8 cellular contexts compared by ENCODE assay signal in genomic region chr1:43945898-43946243, GRCh38. TPM values are rescaled to one million over a fixed set of nuclear protein-coding genes. Genes with fewer than 3 reads are reported as not detected.
DNase-seq lines count a peak whose midpoint lies in the region; TF ChIP-seq lines count a peak whose summit lies in the region.

No MANE protein-coding gene starts in this region.

- H3K36me3 ChIP-seq in GM06990 (ENCODE audit: control insufficient read depth, insufficient read depth, low read length): peaks cover 6% of the 10 kb centered on the region
- H3K36me3 ChIP-seq in esophagus muscularis mucosa: peaks cover 0 to 19% (median 16%) of the 10 kb centered on the region in 4 donors
- no peaks in the 10 kb centered on the region for H3K36me3 ChIP-seq in prostate gland

- H3K4me1 ChIP-seq in esophagus muscularis mucosa (peaks cover 33 to 52% (median 46%) of the 10 kb centered on the region in 4 donors), prostate gland (replicated peaks) (peaks cover 17% of the 10 kb centered on the region)

- POLR2A ChIA-PET in RWPE1 (lab: Yijun Ruan, JAX; ENCODE audit: low non-redundant PET): interaction anchor here (0.7 kb wide), 1 partner anchor 409 kb away, joined by 6 read pairs; no protein-coding TSS in a partner anchor

- TF ChIP-seq CTCF in GM06990 (IDR thresholded peaks at IDR 0.05; ENCODE audit: insufficient read depth, low read length, poor library complexity, severe bottlenecking) (no peak), RWPE1 (conservative IDR thresholded peaks at IDR 0.05; ENCODE audit: low read depth) (no peak), esophagus muscularis mucosa (IDR thresholded peaks at IDR 0.05) (no peak), prostate gland (IDR thresholded peaks at IDR 0.05) (no peak)

- WGBS in esophagus muscularis mucosa: 3% methylated on average over 2 of the region's 2 CpGs
- 0% methylated on average over 2 of the region's 2 CpGs for WGBS in prostate gland

- DNase-seq in GM06990 (ENCODE audit: extremely low read depth, insufficient read length): no peak
- no peak for DNase-seq in RWPE1 (ENCODE audit: low spot score)
- no peak for DNase-seq in esophagus muscularis mucosa (ENCODE audit: extremely low spot score)
- no peak for DNase-seq in prostate gland (ENCODE audit: low spot score)
- no peak for DNase-seq in hepatic stellate cell (ENCODE audit: low spot score)
- DNase-seq in effector CD4-positive, alpha-beta T cell: no peak
- DNase-seq in iPS-NIHi7 (ENCODE audit: extremely low spot score): no peak
- no peak for DNase-seq in SKM-1 (lab: John Stamatoyannopoulos, UW; ENCODE audit: unreplicated experiment)

- CTCF ChIA-PET in RWPE1 (lab: Yijun Ruan, JAX): interaction anchor here (0.7 to 3.7 kb wide), 6 partner anchors 9 to 59 kb away, joined by 3 to 20 read pairs (median 4); partner anchors contain the start of gene ARTN

- H3K9me3 ChIP-seq in esophagus muscularis mucosa: no peaks in the 10 kb centered on the region
- no peaks in the 10 kb centered on the region for H3K9me3 ChIP-seq in prostate gland

- H3K27me3 ChIP-seq in GM06990 (replicated peaks; ENCODE audit: control insufficient read depth, insufficient read depth, low read length): no peaks in the 10 kb centered on the region
- H3K27me3 ChIP-seq in esophagus muscularis mucosa: no peaks in the 10 kb centered on the region
- H3K27me3 ChIP-seq in prostate gland (replicated peaks; ENCODE audit: insufficient read depth): no peaks in the 10 kb centered on the region

- TF ChIP-seq POLR2A in esophagus muscularis mucosa (IDR thresholded peaks at IDR 0.05; ENCODE audit: low read depth) (no peak), prostate gland (IDR thresholded peaks at IDR 0.05) (no peak)

- H3K27ac ChIP-seq in RWPE1: peak overlapping the region; percentile 90
- H3K27ac ChIP-seq in esophagus muscularis mucosa (replicated peaks in 1 of 4): peak overlapping the region; percentile 92 to 97 (median 94)
- peak overlapping the region; percentile 92 to 94 for H3K27ac ChIP-seq in prostate gland

- no peak for TF ChIP-seq EP300 in esophagus muscularis mucosa (IDR thresholded peaks at IDR 0.05)

- intact Hi-C loops in esophagus muscularis mucosa (cut with DNase I) (no loop called here), prostate gland (cut with DNase I) (no loop called here)

- H3K4me3 ChIP-seq in GM06990 (replicated peaks; ENCODE audit: low read depth, low read length) (peak overlapping the region; percentile 96), esophagus muscularis mucosa (peak overlapping the region; percentile 72 to 86 (median 84)), prostate gland (peak overlapping the region; percentile 69 to 73)

RNA-seq across cellular contexts. Expression of gene IPO13, which starts 0.9 kb away (rescaled TPM):
- total RNA-seq in esophagus muscularis mucosa (10 to 100 TPM; 24.5 to 39.9 (median 29.1) TPM), prostate gland (10 to 100 TPM; 27.7 to 55.7 TPM)

RNA-seq across cellular contexts. Expression of gene ARTN, which starts 12.3 kb away (rescaled TPM):
- total RNA-seq in esophagus muscularis mucosa: 1 to 10 TPM in 1 of 4 donors, under 1 TPM in 2, not detected in 1; 0.39 to 1.1 (median 0.42) TPM
- total RNA-seq in prostate gland: 1 to 10 TPM; 4.1 to 5.4 TPM

RNA-seq across cellular contexts. Expression of gene DPH2, which starts 23.9 kb away (rescaled TPM):
- 10 to 100 TPM; 13.7 to 29.2 (median 19.2) TPM for total RNA-seq in esophagus muscularis mucosa
- 10 to 100 TPM; 25.4 to 31.1 TPM for total RNA-seq in prostate gland

RNA-seq across cellular contexts. Expression of gene ATP6V0B, which starts 28.9 kb away (rescaled TPM):
- total RNA-seq in esophagus muscularis mucosa (100 to 1,000 TPM in 1 of 4 donors, 10 to 100 TPM in 3; 68.1 to 122 (median 98.2) TPM), prostate gland (100 to 1,000 TPM; 180 to 245 TPM)

RNA-seq across cellular contexts. Expression of gene B4GALT2, which starts 33.1 kb away (rescaled TPM):
- 10 to 100 TPM; 45.3 to 94.5 (median 77.5) TPM for total RNA-seq in esophagus muscularis mucosa
- total RNA-seq in prostate gland: 10 to 100 TPM; 34.8 to 63.9 TPM
